8 cellular contexts compared by ENCODE assay signal in the genomic region with DNA sequence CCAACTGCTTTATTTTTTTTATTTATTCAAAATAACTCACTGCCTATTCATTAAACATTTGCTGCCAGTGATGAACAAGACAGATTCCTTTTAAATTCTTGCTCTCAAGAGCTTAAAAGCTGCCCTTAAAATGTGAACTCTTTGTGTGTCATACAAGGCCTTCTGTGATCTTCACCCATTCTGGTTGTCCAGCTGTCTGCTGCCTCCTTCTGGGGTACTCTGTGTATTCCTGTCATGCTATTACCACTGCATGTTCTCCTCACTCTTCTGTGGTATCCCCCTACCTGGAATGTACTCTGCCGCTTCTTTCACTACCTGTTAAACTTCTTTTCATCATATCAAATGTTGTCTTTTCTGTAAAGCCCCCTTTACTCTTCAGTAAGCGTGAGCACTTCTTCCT.
DNase-seq lines count a peak whose midpoint lies in the region; ATAC-seq and TF ChIP-seq lines count a peak whose summit lies in the region.

No MANE protein-coding gene starts in this region.

- H3K27ac ChIP-seq in PC-9, result no peak overlapping the region
- no peak overlapping the region for H3K27ac ChIP-seq in mammary epithelial cell (ENCODE audit: insufficient read depth, low read depth, low read length)

- H3K4me2 ChIP-seq in PC-9 (no peak overlapping the region), mammary epithelial cell (ENCODE audit: insufficient read depth, low read depth, low read length) (no peak overlapping the region)

- no peaks in the 10 kb centered on the region for H3K27me3 ChIP-seq in PC-9 (ENCODE audit: insufficient read depth, low read depth)
- no peaks in the 10 kb centered on the region for H3K27me3 ChIP-seq in mammary epithelial cell (ENCODE audit: insufficient read depth, low read length)

- no peaks in the 10 kb centered on the region for H3K9me3 Mint-ChIP-seq in activated T-cell treated with anti-CD3 and anti-CD28 coated beads, Interleukin-2, amount 50 U/mL, for 24 hours

- H3K4me1 Mint-ChIP-seq in activated T-cell treated with anti-CD3 and anti-CD28 coated beads, Interleukin-2, amount 50 U/mL, for 24 hours (ENCODE audit: low read depth), result peaks cover 5% of the 10 kb centered on the region

- H3K4me3 ChIP-seq in NB4 (ENCODE audit: low read depth, low read length), result no peak overlapping the region
- H3K4me3 ChIP-seq in PC-9, result no peak overlapping the region
- no peak overlapping the region for H3K4me3 ChIP-seq in mammary epithelial cell (replicated peaks in 1 of 3; ENCODE audit: insufficient read depth in 1 of 3, low read depth in 2 of 3, low read length in 3 of 3)

- in situ Hi-C loops in mammary epithelial cell (cut with MboI; ENCODE audit: low sequenced_read_pairs in 2 of 2), result loop anchor here in 1 of 2 donors (25.0 kb wide), 1 partner anchor 158 kb away; a partner anchor contains a TSS

- H3K79me2 ChIP-seq in PC-9 (ENCODE audit: low read depth), result no peaks in the 10 kb centered on the region
- H3K79me2 ChIP-seq in mammary epithelial cell (ENCODE audit: insufficient read depth, low read length), result peaks cover 61% of the 10 kb centered on the region

- intact Hi-C loops in sciatic nerve (cut with DNase I) (loop anchor here (10.0 kb wide), 1 partner anchor 166 kb away; a partner anchor contains a TSS), PC-9 (cut with micrococcal nuclease; ENCODE audit: unreplicated experiment) (no loop called here), mammary epithelial cell (cut with micrococcal nuclease) (no loop called here)

- no peak overlapping the region for H2AFZ ChIP-seq in PC-9
- no peak overlapping the region for H2AFZ ChIP-seq in mammary epithelial cell (ENCODE audit: low read depth, low read length)

- H3K9me2 ChIP-seq in PC-9 (ENCODE audit: insufficient read depth), result no peaks in the 10 kb centered on the region

- CTCF ChIA-PET in PC-9 (lab: Charles Lee), result no interaction called here
- CTCF ChIA-PET in mammary epithelial cell (lab: Charles Lee; ENCODE audit: low non-redundant PET), result interaction anchor here (0.6 kb wide), 1 partner anchor 27 kb away, joined by 12 read pairs; no protein-coding TSS in a partner anchor

- peaks cover 10% of the 10 kb centered on the region; the same call in 1 of the 2 replicates for H3K4me1 ChIP-seq in PC-9 (replicated peaks; ENCODE audit: insufficient read depth)
- H3K4me1 ChIP-seq in mammary epithelial cell (ENCODE audit: insufficient read depth, low read length), result peaks cover 4% of the 10 kb centered on the region

- 100% methylated on average over 2 of the region's 2 CpGs for WGBS in mammary epithelial cell (ENCODE audit: low coverage, missing lambda C conversion rate)

- TF ChIP-seq POLR2A in NB4 (IDR thresholded peaks at IDR 0.05; ENCODE audit: extremely low read depth, insufficient read length), result no peak

- H3K36me3 ChIP-seq in PC-9 (ENCODE audit: low read depth) (no peaks in the 10 kb centered on the region; the same call in 1 of the 2 replicates), mammary epithelial cell (ENCODE audit: insufficient read depth, low read length) (peaks cover 6% of the 10 kb centered on the region)

- H3K4me3 Mint-ChIP-seq in activated T-cell treated with anti-CD3 and anti-CD28 coated beads, Interleukin-2, amount 50 U/mL, for 24 hours, result no peak overlapping the region

- no peak overlapping the region for H3K9ac ChIP-seq in mammary epithelial cell (ENCODE audit: insufficient read depth, low read length)

- TF ChIP-seq CTCF in GM12873 (IDR thresholded peaks at IDR 0.05; ENCODE audit: insufficient read depth, low read depth, low read length, missing control alignments), result peak; percentile 29
- peak; percentile 9 for TF ChIP-seq CTCF in NB4 (IDR thresholded peaks at IDR 0.05; ENCODE audit: low read depth, low read length)
- TF ChIP-seq CTCF in PC-9 (conservative IDR thresholded peaks at IDR 0.05), result no peak
- TF ChIP-seq CTCF in mammary epithelial cell (conservative IDR thresholded peaks at IDR 0.05 in 1 of 2, IDR thresholded peaks at IDR 0.05 in 1 of 2; ENCODE audit: extremely low read depth in 1 of 2, insufficient read depth in 1 of 2, low read depth in 1 of 2, low read length in 2 of 2), result peak in 1 of 2 donors; percentile 11

- H3K36me3 Mint-ChIP-seq in activated T-cell treated with anti-CD3 and anti-CD28 coated beads, Interleukin-2, amount 50 U/mL, for 24 hours (ENCODE audit: low read depth), result peaks cover 22% of the 10 kb centered on the region

- no peaks in the 10 kb centered on the region for H3F3A ChIP-seq in PC-9 (ENCODE audit: insufficient read depth, low read depth)

- H4K20me1 ChIP-seq in PC-9 (ENCODE audit: insufficient read depth), result no peaks in the 10 kb centered on the region
- H4K20me1 ChIP-seq in mammary epithelial cell (ENCODE audit: insufficient read depth, low read length), result no peaks in the 10 kb centered on the region

- no peak overlapping the region for H3K27ac Mint-ChIP-seq in activated T-cell treated with anti-CD3 and anti-CD28 coated beads, Interleukin-2, amount 50 U/mL, for 24 hours

- DNase-seq in NB4 (ENCODE audit: low read depth) (peak; percentile 43), fibroblast of peridontal ligament (ENCODE audit: extremely low read depth) (peak; percentile 50), sciatic nerve (ENCODE audit: low spot score) (no peak), NCI-H526 (lab: John Stamatoyannopoulos, UW) (no peak), PC-9 (no peak), mammary epithelial cell (no peak)
- no peak for DNase-seq in activated T-cell treated with anti-CD3 and anti-CD28 coated beads, Interleukin-2, amount 50 U/mL, for 24 hours

- H3K27me3 Mint-ChIP-seq in activated T-cell treated with anti-CD3 and anti-CD28 coated beads, Interleukin-2, amount 50 U/mL, for 24 hours, result no peaks in the 10 kb centered on the region

- POLR2A ChIA-PET in PC-9 (lab: Charles Lee; ENCODE audit: unreplicated experiment), result no interaction called here

- H3K9me3 ChIP-seq in PC-9 (ENCODE audit: insufficient read depth, low read depth), result no peaks in the 10 kb centered on the region
- no peaks in the 10 kb centered on the region for H3K9me3 ChIP-seq in mammary epithelial cell (replicated peaks; ENCODE audit: insufficient read depth, low read length)

- ATAC-seq in sciatic nerve, result peak; percentile 28

- dilution Hi-C loops in mammary epithelial cell (cut with HindIII; ENCODE audit: low sequenced_read_pairs), result no loop called here

- no TSS peak for BruUV-seq in PC-9 (replicated peaks; lab: Mats Ljungman, UMichigan)
- no TSS peak for BruUV-seq in mammary epithelial cell (replicated peaks; lab: Mats Ljungman, UMichigan)

Comparison
In these comparisons a context has a peak if more than half of its experiments do, and no peak if none do; other contexts are left out.
1. DNase-seq: peak in NB4 (single experiment) and fibroblast of peridontal ligament (single experiment); none in sciatic nerve (single experiment), activated T-cell treated with anti-CD3 and anti-CD28 coated beads, Interleukin-2, amount 50 U/mL, for 24 hours (single experiment), NCI-H526 (0 of 2), PC-9 (0 of 2) and mammary epithelial cell (single experiment).